ENCODE assay signal across 8 cellular contexts in genomic region chr2:222982010-222982908, GRCh38.
DNase-seq lines count a peak whose midpoint lies in the region; ATAC-seq and TF ChIP-seq lines count a peak whose summit lies in the region.

No MANE protein-coding gene starts in this region.

- no peaks in the 10 kb centered on the region for H3K4me1 Mint-ChIP-seq in glutamatergic neuron (ENCODE audit: low read depth, unreplicated experiment)

- DNase-seq in AG09319 (ENCODE audit: extremely low read depth, low read depth) (peak; percentile 85), LNCaP clone FGC (ENCODE audit: low read depth) (peak; percentile 32), SKM-1 (lab: John Stamatoyannopoulos, UW; ENCODE audit: unreplicated experiment) (peak; percentile 82), glutamatergic neuron (no peak), psoas muscle (peak in 1 of 2 donors; percentile 19), cortex of kidney (lab: John Stamatoyannopoulos, UW) (no peak)
- no peak for DNase-seq in activated CD4-positive, alpha-beta T cell treated with anti-CD3 and anti-CD28 coated beads, Interleukin-2, amount 50 U/mL, for 4 hours

- H3K27ac ChIP-seq in psoas muscle: no peak overlapping the region

- H3K4me1 ChIP-seq in psoas muscle: no peaks in the 10 kb centered on the region

- peak; percentile 72 for ATAC-seq in GM18508 (IDR thresholded peaks at IDR 0.05; ENCODE audit: insufficient read depth, unreplicated experiment)
- peak; percentile 37 to 73 (median 72) for ATAC-seq in psoas muscle

- 73 to 79% (median 76%) methylated on average over 8 of the region's 8 CpGs for WGBS in psoas muscle, 3 donors

- H3K36me3 ChIP-seq in psoas muscle (ENCODE audit: insufficient read depth in 1 of 2, low read depth in 1 of 2): no peaks in the 10 kb centered on the region

- intact Hi-C loops in psoas muscle (cut with DNase I): no loop called here

- no peak overlapping the region for H3K4me3 Mint-ChIP-seq in glutamatergic neuron (ENCODE audit: unreplicated experiment)

- H3K4me3 ChIP-seq in LNCaP clone FGC (ENCODE audit: low read depth, low read length): no peak overlapping the region
- H3K4me3 ChIP-seq in psoas muscle: no peak overlapping the region

- peak; percentile 85 for TF ChIP-seq CTCF in AG09319 (IDR thresholded peaks at IDR 0.05; ENCODE audit: low read depth, low read length)
- TF ChIP-seq CTCF in LNCaP clone FGC (IDR thresholded peaks at IDR 0.05; ENCODE audit: control insufficient read depth, extremely low read depth, insufficient read depth): peak; percentile 75
- no peak for TF ChIP-seq CTCF in glutamatergic neuron (IDR thresholded peaks at IDR 0.05; ENCODE audit: partially characterized antibody, unreplicated experiment)
- no peak for TF ChIP-seq CTCF in psoas muscle (IDR thresholded peaks at IDR 0.05)

- peak overlapping the region; percentile 87 for H3K27ac Mint-ChIP-seq in glutamatergic neuron (ENCODE audit: unreplicated experiment)

- peaks cover 7% of the 10 kb centered on the region for H3K36me3 Mint-ChIP-seq in glutamatergic neuron (ENCODE audit: unreplicated experiment)

- H3K27me3 Mint-ChIP-seq in glutamatergic neuron (ENCODE audit: unreplicated experiment): no peaks in the 10 kb centered on the region

- no peaks in the 10 kb centered on the region for H3K9me3 ChIP-seq in psoas muscle

- H3K27me3 ChIP-seq in psoas muscle (ENCODE audit: insufficient read depth in 3 of 3, low read length in 2 of 3): peaks cover 0 to 5% (median 0%) of the 10 kb centered on the region in 3 donors

- H3K9me3 Mint-ChIP-seq in glutamatergic neuron (ENCODE audit: unreplicated experiment): no peaks in the 10 kb centered on the region

Comparison
In these comparisons a context has a peak if more than half of its experiments do, and no peak if none do; other contexts are left out.
1. DNase-seq: peak in AG09319 (single experiment), LNCaP clone FGC (single experiment) and SKM-1 (single experiment); none in glutamatergic neuron (single experiment), cortex of kidney (single experiment) and activated CD4-positive, alpha-beta T cell treated with anti-CD3 and anti-CD28 coated beads, Interleukin-2, amount 50 U/mL, for 4 hours (0 of 2).
2. CTCF ChIP-seq: peak in AG09319 (single experiment) and LNCaP clone FGC (single experiment); none in glutamatergic neuron (single experiment) and psoas muscle (single experiment).